8 cellular contexts compared by ENCODE assay signal in genomic region chr6:2221724-2222274, GRCh38. TPM values are rescaled to one million over a fixed set of nuclear protein-coding genes. Genes with fewer than 3 reads are reported as not detected.
DNase-seq lines count a peak whose midpoint lies in the region; ATAC-seq and TF ChIP-seq lines count a peak whose summit lies in the region.

No MANE protein-coding gene starts in this region.

- WGBS in psoas muscle, 3 donors = 57 to 74% (median 59%) methylated on average over 6 of the region's 6 CpGs

- H4K20me1 ChIP-seq in Karpas-422 (ENCODE audit: insufficient read depth, low read depth, low read length) = peaks cover 48% of the 10 kb centered on the region

- intact Hi-C loops in psoas muscle (cut with DNase I) = no loop called here

- H3K27me3 ChIP-seq in Karpas-422 (ENCODE audit: low read length) = no peaks in the 10 kb centered on the region
- peaks cover 0 to 2% (median 0%) of the 10 kb centered on the region in 3 donors for H3K27me3 ChIP-seq in psoas muscle (ENCODE audit: insufficient read depth in 3 of 3, low read length in 2 of 3)

- H3K9me3 ChIP-seq in Karpas-422 (ENCODE audit: low read length) (no peaks in the 10 kb centered on the region), psoas muscle (no peaks in the 10 kb centered on the region)

- no peaks in the 10 kb centered on the region for H3K9me3 Mint-ChIP-seq in activated CD8-positive, alpha-beta memory T cell treated with anti-CD3 and anti-CD28 coated beads, Interleukin-2, amount 10 ng/mL, durations not matched to agents 7 days and 5 days (ENCODE audit: low read depth)
- H3K9me3 Mint-ChIP-seq in central memory CD8-positive, alpha-beta T cell = no peaks in the 10 kb centered on the region

- H3K4me1 Mint-ChIP-seq in activated CD8-positive, alpha-beta memory T cell treated with anti-CD3 and anti-CD28 coated beads, Interleukin-2, amount 10 ng/mL, durations not matched to agents 7 days and 5 days = peaks cover 14% of the 10 kb centered on the region
- peaks cover 27% of the 10 kb centered on the region for H3K4me1 Mint-ChIP-seq in central memory CD8-positive, alpha-beta T cell

- H3K4me3 ChIP-seq in Karpas-422 (ENCODE audit: low read length) (peak overlapping the region; percentile 41), psoas muscle (peak overlapping the region; percentile 67)

- TF ChIP-seq CTCF in psoas muscle (IDR thresholded peaks at IDR 0.05) = no peak

- no peak for DNase-seq in activated CD8-positive, alpha-beta memory T cell treated with anti-CD3 and anti-CD28 coated beads, Interleukin-2, amount 10 ng/mL, durations not matched to agents 7 days and 5 days
- no peak for DNase-seq in activated CD8-positive, alpha-beta memory T cell treated with anti-CD3 and anti-CD28 coated beads for 24 hours
- DNase-seq in Karpas-422 = no peak
- no peak for DNase-seq in central memory CD8-positive, alpha-beta T cell (ENCODE audit: low spot score in 2 of 2)
- no peak for DNase-seq in psoas muscle
- DNase-seq in NCI-H2196 treated with DMSO at 0.1 percent for 48 hours (lab: John Stamatoyannopoulos, UW; ENCODE audit: unreplicated experiment) = no peak
- DNase-seq in NCI-H446 treated with DMSO at 0.1 percent for 48 hours (lab: John Stamatoyannopoulos, UW) = no peak

- H3K36me3 ChIP-seq in Karpas-422 (ENCODE audit: insufficient read depth, low read length) = no peaks in the 10 kb centered on the region
- no peaks in the 10 kb centered on the region for H3K36me3 ChIP-seq in psoas muscle (ENCODE audit: insufficient read depth in 1 of 2, low read depth in 1 of 2)

- H3K27me3 Mint-ChIP-seq in activated CD8-positive, alpha-beta memory T cell treated with anti-CD3 and anti-CD28 coated beads, Interleukin-2, amount 10 ng/mL, durations not matched to agents 7 days and 5 days = no peaks in the 10 kb centered on the region
- H3K27me3 Mint-ChIP-seq in central memory CD8-positive, alpha-beta T cell = no peaks in the 10 kb centered on the region

- H3K4me1 ChIP-seq in Karpas-422 (ENCODE audit: low read length) = peaks cover 12% of the 10 kb centered on the region
- no peaks in the 10 kb centered on the region for H3K4me1 ChIP-seq in psoas muscle

- peak overlapping the region; percentile 55 for H3K4me2 ChIP-seq in Karpas-422 (ENCODE audit: low read depth, low read length, poor library complexity, severe bottlenecking)

- H3K27ac Mint-ChIP-seq in activated CD8-positive, alpha-beta memory T cell treated with anti-CD3 and anti-CD28 coated beads, Interleukin-2, amount 10 ng/mL, durations not matched to agents 7 days and 5 days = peak overlapping the region; percentile 86
- peak overlapping the region; percentile 94 for H3K27ac Mint-ChIP-seq in central memory CD8-positive, alpha-beta T cell (ENCODE audit: low read depth)

- H3K36me3 Mint-ChIP-seq in activated CD8-positive, alpha-beta memory T cell treated with anti-CD3 and anti-CD28 coated beads, Interleukin-2, amount 10 ng/mL, durations not matched to agents 7 days and 5 days = no peaks in the 10 kb centered on the region
- peaks cover 2% of the 10 kb centered on the region for H3K36me3 Mint-ChIP-seq in central memory CD8-positive, alpha-beta T cell (ENCODE audit: insufficient read depth)

- H3K27ac ChIP-seq in Karpas-422 (ENCODE audit: low read length) = no peak overlapping the region
- peak overlapping the region; percentile 30 for H3K27ac ChIP-seq in psoas muscle

- ATAC-seq in activated CD8-positive, alpha-beta memory T cell treated with anti-CD3 and anti-CD28 coated beads, Interleukin-2, amount 10 ng/mL, durations not matched to agents 7 days and 5 days = peak; percentile 62
- no peak for ATAC-seq in central memory CD8-positive, alpha-beta T cell (replicated peaks; ENCODE audit: extremely low read depth, poor library complexity, severe bottlenecking)
- ATAC-seq in psoas muscle (no peak), GM21528 (IDR thresholded peaks at IDR 0.05; ENCODE audit: low FRiP score, unreplicated experiment) (no peak)

- H3K9ac ChIP-seq in Karpas-422 (ENCODE audit: low read length) = peak overlapping the region; percentile 0; the same call in 1 of the 2 replicates

- CTCF ChIA-PET in activated CD8-positive, alpha-beta memory T cell treated with anti-CD3 and anti-CD28 coated beads, Interleukin-2, amount 10 ng/mL, durations not matched to agents 7 days and 5 days (lab: Charles Lee) = interaction anchor here (0.9 to 2.1 kb wide), 3 partner anchors 8 to 12 kb away, joined by 3 to 13 read pairs (median 3); no protein-coding TSS in a partner anchor

- H3K9me2 ChIP-seq in Karpas-422 (replicated peaks; ENCODE audit: insufficient read depth, low read length) = no peaks in the 10 kb centered on the region

- H3K4me3 Mint-ChIP-seq in activated CD8-positive, alpha-beta memory T cell treated with anti-CD3 and anti-CD28 coated beads, Interleukin-2, amount 10 ng/mL, durations not matched to agents 7 days and 5 days = peak overlapping the region; percentile 73
- H3K4me3 Mint-ChIP-seq in central memory CD8-positive, alpha-beta T cell = peak overlapping the region; percentile 84

- no peaks in the 10 kb centered on the region for H3K79me2 ChIP-seq in Karpas-422 (ENCODE audit: low read length)

- H2AFZ ChIP-seq in Karpas-422 (ENCODE audit: low read length) = no peak overlapping the region

RNA-seq across cellular contexts. Expression of gene GMDS, which starts 23.6 kb away (rescaled TPM):
- total RNA-seq in activated CD8-positive, alpha-beta memory T cell treated with anti-CD3 and anti-CD28 coated beads, Interleukin-2, amount 10 ng/mL, durations not matched to agents 7 days and 5 days = 10 to 100 TPM; 28.2 to 36.9 TPM
- 5.3 and 9.7 TPM in 2 replicates for total RNA-seq in Karpas-422 (2014; rRNA removed; shearing (Covaris generic); ENCODE audit: low replicate concordance)
- 1 to 10 TPM; 3.9 to 6.6 (median 4.7) TPM for total RNA-seq in psoas muscle
- polyA plus RNA-seq in psoas muscle = 1 to 10 TPM; 2.8 to 4.8 (median 4.7) TPM
